In the genomic region with DNA sequence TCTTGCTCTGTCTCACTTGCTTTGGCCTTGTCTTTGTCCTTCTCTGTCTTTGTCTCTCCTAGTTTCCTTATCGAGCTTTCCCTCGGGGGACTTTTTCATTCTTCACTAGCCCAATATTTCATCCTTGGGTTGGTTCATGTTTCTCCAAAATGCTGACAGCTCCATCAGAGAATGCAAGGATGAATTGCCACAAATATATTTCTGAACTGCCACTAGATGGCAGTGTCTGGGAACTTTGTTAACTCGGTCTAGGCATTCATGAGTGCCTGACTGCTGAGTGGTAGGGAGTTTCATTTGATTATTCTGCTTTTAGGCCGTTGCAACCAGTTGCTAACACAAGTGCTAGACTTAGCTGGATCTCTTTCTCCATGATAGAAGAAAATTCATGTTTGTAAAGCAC, we compare ENCODE assay signal across 7 cellular contexts.
DNase-seq lines count a peak whose midpoint lies in the region; ATAC-seq, FAIRE-seq and TF ChIP-seq lines count a peak whose summit lies in the region.

No MANE protein-coding gene starts in this region.

- DNase-seq in GM13977 (ENCODE audit: low spot score): peak; percentile 56
- DNase-seq in fibroblast of the conjunctiva (ENCODE audit: low read depth): peak; percentile 57
- no peak for DNase-seq in NCI-H1930 (lab: John Stamatoyannopoulos, UW)

- H3K36me3 Mint-ChIP-seq in activated T-helper 17 cell treated with anti-CD3 and anti-CD28 coated beads, Interleukin-2, amount 50 U/mL, for 72 hours (ENCODE audit: low read depth): no peaks in the 10 kb centered on the region

- H3K27me3 Mint-ChIP-seq in activated T-helper 17 cell treated with anti-CD3 and anti-CD28 coated beads, Interleukin-2, amount 50 U/mL, for 72 hours: no peaks in the 10 kb centered on the region

- peak; percentile 72 for ATAC-seq in HG02852 (IDR thresholded peaks at IDR 0.05; ENCODE audit: unreplicated experiment)
- ATAC-seq in activated T-helper 17 cell treated with anti-CD3 and anti-CD28 coated beads, Interleukin-2, amount 50 U/mL, for 72 hours (replicated peaks): no peak

- in situ Hi-C loops in GM13977 (cut with MboI; ENCODE audit: low pct_unique_long_range_greater_than_20kb, low sequenced_read_pairs, unreplicated experiment): loop anchor here (25.0 kb wide), 1 partner anchor 320 kb away; no protein-coding TSS in a partner anchor

- peak; percentile 61 for FAIRE-seq in TTC549 (lab: Jason Lieb, UNC)

- TF ChIP-seq CTCF in GM13977 (IDR thresholded peaks at IDR 0.05; ENCODE audit: extremely low read depth, insufficient read depth, missing control alignments) (peak; percentile 71), neutrophil (IDR thresholded peaks at IDR 0.05) (peak; percentile 14)

- no peaks in the 10 kb centered on the region for H3K4me1 ChIP-seq in neutrophil (ENCODE audit: control insufficient read depth in 1 of 2, insufficient read depth in 1 of 2, low read depth in 1 of 2, low read length in 1 of 2)

- H3K27ac ChIP-seq in neutrophil: no peak overlapping the region

- H3K4me3 Mint-ChIP-seq in activated T-helper 17 cell treated with anti-CD3 and anti-CD28 coated beads, Interleukin-2, amount 50 U/mL, for 72 hours: no peak overlapping the region

- no peaks in the 10 kb centered on the region for H3K27me3 ChIP-seq in neutrophil

- H3K4me3 ChIP-seq in neutrophil (ENCODE audit: low read depth in 1 of 2, low read length in 1 of 2): no peak overlapping the region

- no peaks in the 10 kb centered on the region for H3K9me3 Mint-ChIP-seq in activated T-helper 17 cell treated with anti-CD3 and anti-CD28 coated beads, Interleukin-2, amount 50 U/mL, for 72 hours

- H3K9me3 ChIP-seq in neutrophil: no peaks in the 10 kb centered on the region

- no peaks in the 10 kb centered on the region for H3K36me3 ChIP-seq in neutrophil

- no peaks in the 10 kb centered on the region for H3K4me1 Mint-ChIP-seq in activated T-helper 17 cell treated with anti-CD3 and anti-CD28 coated beads, Interleukin-2, amount 50 U/mL, for 72 hours

- H3K27ac Mint-ChIP-seq in activated T-helper 17 cell treated with anti-CD3 and anti-CD28 coated beads, Interleukin-2, amount 50 U/mL, for 72 hours: no peak overlapping the region

Comparison
In these comparisons a context has a peak if more than half of its experiments do, and no peak if none do; other contexts are left out.
1. DNase-seq: peak in GM13977 (single experiment) and fibroblast of the conjunctiva (single experiment); none in NCI-H1930 (0 of 2).